17 cellular contexts compared by ENCODE assay signal in the genomic region with DNA sequence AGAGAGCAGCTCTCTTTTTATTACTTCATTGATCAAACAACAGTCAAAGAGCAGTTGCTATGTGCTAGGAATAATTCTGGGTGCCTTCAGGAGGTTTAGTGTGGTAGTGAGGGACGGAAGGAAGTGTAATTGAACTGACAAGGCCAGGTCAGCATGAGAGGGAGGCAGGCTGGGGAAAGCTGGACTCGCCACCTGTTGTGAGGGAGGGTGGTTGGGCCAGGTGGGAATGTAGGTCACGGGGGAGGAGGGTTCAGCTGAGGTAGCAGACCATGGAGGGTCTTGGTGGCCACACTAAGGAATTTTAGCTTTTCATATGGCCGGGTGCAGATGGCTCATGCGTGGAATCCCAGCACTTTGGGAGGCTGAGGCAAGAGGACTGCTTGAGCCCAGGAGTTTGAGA. TPM values are rescaled to one million over a fixed set of nuclear protein-coding genes. Genes with fewer than 3 reads are reported as not detected.
DNase-seq lines count a peak whose midpoint lies in the region; ATAC-seq and TF ChIP-seq lines count a peak whose summit lies in the region.
"Had no signal": no experiment of that assay in that cellular context is flagged by ENCODE, and none has a peak within 500 bp of the region (broad histone marks: within the 10 kb centered on the region; RNA-seq: fewer than 3 reads in every experiment).

No MANE protein-coding gene starts in this region.

- in situ Hi-C loops in G401 (cut with HindIII; ENCODE audit: low sequenced_read_pairs), result no loop called here

- H3K27ac ChIP-seq in CD4-positive, alpha-beta T cell (ENCODE audit: low read depth, low read length), result no peak overlapping the region
- H3K27ac ChIP-seq: neutrophil, SJSA1 had no signal

- POLR2A ChIA-PET in CD4-positive, alpha-beta T cell (lab: Charles Lee), result interaction anchor here (1.9 to 2.1 kb wide), 2 partner anchors 12 to 58 kb away, joined by 5 to 12 read pairs; a partner anchor contains a TSS

- intact Hi-C loops in CD4-positive, alpha-beta T cell (cut with DNase I, micrococcal nuclease), result no loop called here

- H3K4me3 Mint-ChIP-seq in CD4-positive, alpha-beta T cell, result peak overlapping the region; percentile 85
- H3K4me3 Mint-ChIP-seq in endothelial cell (ENCODE audit: unreplicated experiment), result peak overlapping the region; percentile 80
- no peak overlapping the region for H3K4me3 Mint-ChIP-seq in osteocyte (ENCODE audit: unreplicated experiment)

- CTCF ChIA-PET in CD4-positive, alpha-beta T cell (lab: Charles Lee), result interaction anchor here (2.9 kb wide), 1 partner anchor 58 kb away, joined by 10 read pairs; a partner anchor contains a TSS

- peaks cover 40% of the 10 kb centered on the region for H3K36me3 Mint-ChIP-seq in CD4-positive, alpha-beta T cell (ENCODE audit: low read depth)
- H3K36me3 Mint-ChIP-seq in endothelial cell (ENCODE audit: low read depth, unreplicated experiment), result peaks cover 25% of the 10 kb centered on the region
- H3K36me3 Mint-ChIP-seq in osteocyte (ENCODE audit: unreplicated experiment), result peaks cover 13% of the 10 kb centered on the region

- peaks cover 20% of the 10 kb centered on the region for H3K4me1 Mint-ChIP-seq in CD4-positive, alpha-beta T cell (ENCODE audit: low read depth)
- H3K4me1 Mint-ChIP-seq in endothelial cell (ENCODE audit: unreplicated experiment), result peaks cover 10% of the 10 kb centered on the region
- H3K4me1 Mint-ChIP-seq in osteocyte (ENCODE audit: unreplicated experiment), result peaks cover 20% of the 10 kb centered on the region

- ATAC-seq in CD4-positive, alpha-beta T cell (ENCODE audit: poor library complexity), result no peak
- ATAC-seq: activated naive CD4-positive, alpha-beta T cell treated with anti-CD3 and anti-CD28 coated beads, Interleukin-2, amount 50 U/mL, for 72 hours had no signal

- peak in 1 of 10 experiments; percentile 29 for DNase-seq in CD4-positive, alpha-beta T cell
- peak; percentile 47 for DNase-seq in NCI-H774 (lab: John Stamatoyannopoulos, UW)
- no peak for DNase-seq in endothelial cell (ENCODE audit: low spot score)
- peak; percentile 65 for DNase-seq in osteocyte (ENCODE audit: extremely low spot score, unreplicated experiment)
- DNase-seq in middle frontal gyrus (ENCODE audit: extremely low spot score, low spot score), result no peak
- no peak for DNase-seq in DMS79 treated with DMSO at 0.1 percent for 48 hours (lab: John Stamatoyannopoulos, UW)
- no peak for DNase-seq in GDM1 (lab: John Stamatoyannopoulos, UW)
- no peak for DNase-seq in G401 (ENCODE audit: low spot score)
- DNase-seq: activated CD4-positive, alpha-beta T cell treated with anti-CD3 and anti-CD28 coated beads for 1 hour; mesendoderm; NCI-H1930; NCI-H524 treated with DMSO at 0.1 percent for 48 hours; stimulated activated CD4-positive, alpha-beta T cell treated with anti-CD3 and anti-CD28 coated beads, Interleukin-2, amount 100 ng/mL, for 24 hours had no signal

- TF ChIP-seq CTCF in CD4-positive, alpha-beta T cell (IDR thresholded peaks at IDR 0.05), result no peak
- TF ChIP-seq CTCF in endothelial cell (IDR thresholded peaks at IDR 0.05; ENCODE audit: unreplicated experiment) (no peak), osteocyte (IDR thresholded peaks at IDR 0.05) (no peak)

- no peaks in the 10 kb centered on the region for H3K9me3 Mint-ChIP-seq in CD4-positive, alpha-beta T cell
- H3K9me3 Mint-ChIP-seq in endothelial cell (ENCODE audit: unreplicated experiment) (no peaks in the 10 kb centered on the region), osteocyte (ENCODE audit: unreplicated experiment) (no peaks in the 10 kb centered on the region)
- H3K9me3 Mint-ChIP-seq: activated naive CD4-positive, alpha-beta T cell treated with anti-CD3 and anti-CD28 coated beads, Interleukin-2, amount 50 U/mL, for 72 hours; T-helper 2 cell treated with Interferon-gamma antibody and Interleukin-4, amounts not matched to agents 5 μg/mL and 100 μg/mL, for 36 hours had no signal

- no peaks in the 10 kb centered on the region for H3K27me3 Mint-ChIP-seq in CD4-positive, alpha-beta T cell
- H3K27me3 Mint-ChIP-seq in endothelial cell (ENCODE audit: unreplicated experiment), result peaks cover 12% of the 10 kb centered on the region
- H3K27me3 Mint-ChIP-seq in osteocyte (ENCODE audit: unreplicated experiment), result no peaks in the 10 kb centered on the region

- H3K9me3 ChIP-seq in CD4-positive, alpha-beta T cell (ENCODE audit: control insufficient read depth, low read length), result no peaks in the 10 kb centered on the region
- H3K9me3 ChIP-seq: neutrophil had no signal

- no peaks in the 10 kb centered on the region for H3K27me3 ChIP-seq in CD4-positive, alpha-beta T cell (ENCODE audit: control insufficient read depth, insufficient read depth, low read length)
- H3K27me3 ChIP-seq: SJSA1 had no signal

- H3K27ac Mint-ChIP-seq in CD4-positive, alpha-beta T cell, result peak overlapping the region; percentile 39
- H3K27ac Mint-ChIP-seq in endothelial cell (ENCODE audit: unreplicated experiment) (no peak overlapping the region), osteocyte (ENCODE audit: unreplicated experiment) (no peak overlapping the region)
- H3K27ac Mint-ChIP-seq: activated naive CD4-positive, alpha-beta T cell treated with anti-CD3 and anti-CD28 coated beads, Interleukin-2, amount 50 U/mL, for 72 hours; T-helper 2 cell treated with Interferon-gamma antibody and Interleukin-4, amounts not matched to agents 5 μg/mL and 100 μg/mL, for 36 hours had no signal

RNA-seq across cellular contexts. Expression of a gene that starts 1.5 kb away (rescaled TPM):
- 1 to 10 TPM; 1.1 to 1.6 TPM for total RNA-seq in CD4-positive, alpha-beta T cell
- total RNA-seq in endothelial cell (ENCODE audit: unreplicated experiment) (0.90 TPM), osteocyte (4.2 and 4.6 TPM in 2 replicates)
- total RNA-seq in G401 (2014; rRNA removed; shearing (Covaris generic)), result 2.4 and 3.2 TPM in 2 replicates

RNA-seq across cellular contexts. Expression of a gene that starts 57.8 kb away (rescaled TPM):
- total RNA-seq in CD4-positive, alpha-beta T cell, result 10 to 100 TPM; 36.9 to 40.0 TPM
- 62.9 TPM for total RNA-seq in endothelial cell (ENCODE audit: unreplicated experiment)
- total RNA-seq in osteocyte, result 45.5 and 52.3 TPM in 2 replicates
- 79.2 and 86.5 TPM in 2 replicates for total RNA-seq in G401 (2014; rRNA removed; shearing (Covaris generic))

Comparison
In these comparisons a context has a peak if more than half of its experiments do, and no peak if none do; other contexts are left out.
1. DNase-seq: peak in NCI-H774 (single experiment) and osteocyte (single experiment); none in endothelial cell (single experiment), middle frontal gyrus (single experiment), DMS79 treated with DMSO at 0.1 percent for 48 hours (single experiment), GDM1 (single experiment) and G401 (single experiment).